Comparison of ENCODE assay signal across 1 cellular context in the genomic region with DNA sequence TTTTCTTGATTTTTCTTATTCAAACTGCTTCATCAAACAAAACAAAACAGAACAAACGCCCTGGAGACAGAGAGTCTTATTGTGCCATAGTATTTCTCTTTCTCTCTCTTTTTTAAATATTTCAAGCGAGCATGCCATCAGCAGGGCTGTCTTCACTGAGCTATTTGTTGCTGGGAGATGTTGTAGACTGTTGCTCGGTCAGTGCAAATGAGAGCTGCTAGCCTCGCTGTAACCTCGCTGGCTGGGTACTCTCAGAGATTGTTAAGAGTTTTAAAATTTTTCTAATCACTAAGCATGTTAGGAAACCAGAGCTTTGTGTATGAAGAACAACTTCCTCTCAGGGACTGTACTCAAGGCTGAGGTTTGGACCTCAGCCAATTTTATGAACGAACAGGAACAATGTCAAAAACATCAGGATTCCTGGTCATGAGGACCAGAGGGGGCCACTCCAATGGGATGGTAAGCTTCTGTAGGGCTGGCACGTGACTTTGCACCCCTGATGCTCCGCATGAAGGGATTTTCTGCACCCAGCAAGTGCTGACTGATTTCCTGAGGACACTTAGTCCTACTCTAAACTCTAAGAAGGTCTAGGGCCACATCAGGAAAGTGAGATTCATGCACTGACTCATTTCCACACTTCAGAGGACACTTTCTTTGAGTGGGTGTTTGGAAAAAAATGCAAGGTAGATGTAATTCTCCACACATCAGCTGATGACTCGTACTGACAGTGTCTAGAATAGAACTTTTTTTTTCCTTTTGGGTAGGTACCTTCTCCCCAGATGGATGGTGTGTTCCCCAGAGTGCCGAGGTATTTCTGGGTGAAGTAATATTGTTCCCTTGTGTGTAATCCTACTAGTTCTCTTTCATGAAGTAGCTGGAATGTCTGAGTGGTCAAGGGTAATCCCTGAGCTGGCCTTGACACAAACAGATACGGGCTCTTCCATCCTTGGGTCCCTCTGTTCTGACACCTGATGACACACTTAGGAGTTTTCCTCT.
TF ChIP-seq lines count a peak whose summit lies in the region.

No MANE protein-coding gene starts in this region.

TF ChIP-seq in IMR-90, 13 proteins besides CTCF, POLR2A, EP300 and RAD21:
- peak; percentile 93 for TF ChIP-seq BHLHE40 (IDR thresholded peaks at IDR 0.05; ENCODE audit: low read depth, low read length)
- TF ChIP-seq MAFK (IDR thresholded peaks at IDR 0.05; ENCODE audit: low read depth, low read length): peak; percentile 69
- peak; percentile 72 for TF ChIP-seq FOS (IDR thresholded peaks at IDR 0.05; ENCODE audit: low read depth, low read length)
- TF ChIP-seq, protein P1, sequence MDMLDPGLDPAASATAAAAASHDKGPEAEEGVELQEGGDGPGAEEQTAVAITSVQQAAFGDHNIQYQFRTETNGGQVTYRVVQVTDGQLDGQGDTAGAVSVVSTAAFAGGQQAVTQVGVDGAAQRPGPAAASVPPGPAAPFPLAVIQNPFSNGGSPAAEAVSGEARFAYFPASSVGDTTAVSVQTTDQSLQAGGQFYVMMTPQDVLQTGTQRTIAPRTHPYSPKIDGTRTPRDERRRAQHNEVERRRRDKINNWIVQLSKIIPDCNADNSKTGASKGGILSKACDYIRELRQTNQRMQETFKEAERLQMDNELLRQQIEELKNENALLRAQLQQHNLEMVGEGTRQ (IDR thresholded peaks at IDR 0.05; ENCODE audit: low read depth, low read length): peak; percentile 42; the same call in 1 of the 2 replicates
- no peak for TF ChIP-seq RFX5 (IDR thresholded peaks at IDR 0.05; ENCODE audit: low read depth, low read length)
- TF ChIP-seq MXI1 (IDR thresholded peaks at IDR 0.05; ENCODE audit: borderline replicate concordance, low read depth, low read length): no peak
- TF ChIP-seq SMC3 (IDR thresholded peaks at IDR 0.05; ENCODE audit: low read depth, low read length): no peak
- peak; percentile 59 for TF ChIP-seq CEBPB (IDR thresholded peaks at IDR 0.05; ENCODE audit: low read depth, low read length)
- TF ChIP-seq RCOR1 (IDR thresholded peaks at IDR 0.05; ENCODE audit: insufficient replicate concordance, low read length): peak; percentile 8
